In the genomic region with DNA sequence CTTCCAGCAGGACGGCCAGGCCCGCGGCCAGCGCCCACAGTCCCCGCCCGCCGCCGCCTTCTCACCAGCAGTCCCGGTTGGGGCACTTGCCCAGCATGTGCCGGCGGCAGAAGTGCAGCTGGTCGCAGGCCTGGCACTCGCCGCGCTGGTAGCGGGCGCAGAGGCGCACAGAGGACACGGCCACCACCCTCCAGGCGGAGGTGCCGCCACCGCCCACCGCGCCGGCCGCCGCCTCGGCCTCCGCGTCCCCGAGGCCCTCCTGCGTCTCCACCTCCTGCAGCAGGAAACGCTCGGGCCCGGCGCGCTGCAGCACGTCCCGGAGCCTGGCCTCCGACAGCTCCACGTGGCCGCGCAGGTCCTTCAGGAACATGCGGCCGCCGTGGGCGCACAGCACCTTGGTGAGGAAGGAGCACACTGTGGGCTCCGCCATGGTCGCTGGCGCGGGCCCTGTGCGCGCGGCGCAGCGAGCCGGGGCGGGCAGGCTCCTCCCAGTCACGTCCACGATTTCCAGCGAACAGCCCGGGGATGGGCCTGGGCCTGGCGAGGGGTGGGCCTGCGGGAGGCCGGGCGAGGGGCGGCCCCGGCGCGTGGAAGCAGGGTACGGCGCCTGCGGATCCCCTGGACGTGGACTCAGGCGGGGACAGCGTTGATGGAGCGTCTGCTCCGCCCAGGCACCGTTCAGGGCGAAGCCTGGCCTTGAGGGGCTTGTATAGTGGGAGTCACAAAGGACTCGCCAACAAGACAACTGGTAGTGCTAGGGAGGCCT, we compare ENCODE assay signal across 8 cellular contexts. TPM values are rescaled to one million over a fixed set of nuclear protein-coding genes. Genes with fewer than 3 reads are reported as not detected.
A peak's percentile ranks its signal among the peaks of the same experiment; 100 is the strongest.
DNase-seq lines count a peak whose midpoint lies in the region; ATAC-seq and TF ChIP-seq lines count a peak whose summit lies in the region.

Gene ZC3HAV1L (minus strand): TSS at position 455 of the 766 bp plus-strand sequence. CDS start 25 bp downstream, at position 430.

- WGBS in gastroesophageal sphincter (ENCODE audit: low coverage in 1 of 2), 2 donors: 0 to 2% methylated on average over 1 to 6 of the region's 81 CpGs
- WGBS in ovary, 3 donors: 0 to 1% (median 0%) methylated on average over 51 to 81 of the region's 81 CpGs
- WGBS in aorta, 2 donors: 1% methylated on average over 64 to 81 of the region's 81 CpGs

- TF ChIP-seq EP300 in gastroesophageal sphincter (IDR thresholded peaks at IDR 0.05) (no peak), ovary (IDR thresholded peaks at IDR 0.05) (no peak)

- peaks cover 49% of the 10 kb centered on the region for H3K79me2 ChIP-seq in PC-3 (ENCODE audit: low read length)

- peaks cover 25% of the 10 kb centered on the region for H3K4me1 ChIP-seq in PC-3 (ENCODE audit: insufficient read depth, low read length)
- peaks cover 0 to 21% (median 6%) of the 10 kb centered on the region in 3 donors for H3K4me1 ChIP-seq in gastroesophageal sphincter
- H3K4me1 ChIP-seq in ovary (ENCODE audit: insufficient read depth): peaks cover 2% of the 10 kb centered on the region
- no peaks in the 10 kb centered on the region for H3K4me1 ChIP-seq in aorta (ENCODE audit: control insufficient read depth in 1 of 2, insufficient read depth in 2 of 2, low read length in 2 of 2)

- CTCF ChIA-PET in PC-3 (lab: Charles Lee): no interaction called here

- no peaks in the 10 kb centered on the region; the same call in 1 of the 2 replicates for H3K9me2 ChIP-seq in PC-3 (replicated peaks; ENCODE audit: low read length)

- H2AFZ ChIP-seq in PC-3 (ENCODE audit: low read length): peak within 1 kb of the TSS; percentile 82

- H3F3A ChIP-seq in PC-3 (ENCODE audit: low read length, unreplicated experiment): no peaks in the 10 kb centered on the region

- H3K27ac ChIP-seq in PC-3 (ENCODE audit: low read length): peak within 1 kb of the TSS; percentile 78
- peak within 1 kb of the TSS in 3 of 4 donors; percentile 74 to 85 (median 79) for H3K27ac ChIP-seq in gastroesophageal sphincter
- peak within 1 kb of the TSS; percentile 67 to 83 for H3K27ac ChIP-seq in ovary
- no peak within 1 kb of the TSS for H3K27ac ChIP-seq in aorta (ENCODE audit: low read depth in 1 of 2, low read length in 2 of 2)

- H3K36me3 ChIP-seq in PC-3 (ENCODE audit: low read depth, low read length) (peaks cover 23% of the 10 kb centered on the region), gastroesophageal sphincter (peaks cover 0 to 20% of the 10 kb centered on the region in 2 donors), ovary (no peaks in the 10 kb centered on the region), aorta (ENCODE audit: control insufficient read depth in 1 of 2, insufficient read depth in 2 of 2, low read length in 1 of 2) (no peaks in the 10 kb centered on the region)

- no peaks in the 10 kb centered on the region for H3K27me3 ChIP-seq in PC-3 (ENCODE audit: low read length)
- H3K27me3 ChIP-seq in gastroesophageal sphincter: no peaks in the 10 kb centered on the region
- H3K27me3 ChIP-seq in ovary: no peaks in the 10 kb centered on the region
- no peaks in the 10 kb centered on the region for H3K27me3 ChIP-seq in aorta (ENCODE audit: control insufficient read depth in 1 of 2, insufficient read depth in 2 of 2, low read length in 1 of 2)

- TF ChIP-seq CTCF in GM20000 (IDR thresholded peaks at IDR 0.05; ENCODE audit: extremely low read depth, missing control alignments): no peak
- TF ChIP-seq CTCF in PC-3 (conservative IDR thresholded peaks at IDR 0.05; ENCODE audit: low read depth, low read length): no peak
- TF ChIP-seq CTCF in gastroesophageal sphincter (IDR thresholded peaks at IDR 0.05): no peak
- no peak for TF ChIP-seq CTCF in ovary (IDR thresholded peaks at IDR 0.05)

- peak; percentile 30 for DNase-seq in DMS153 treated with DMSO at 0.1 percent for 48 hours (lab: John Stamatoyannopoulos, UW; ENCODE audit: unreplicated experiment)
- peak; percentile 91 for DNase-seq in GM20000 (ENCODE audit: low spot score)
- peak; percentile 58 for DNase-seq in HPDE6-E6E7 (ENCODE audit: extremely low spot score)
- DNase-seq in PC-3: peak; percentile 67
- DNase-seq in activated gamma-delta T cell treated with Interleukin-2 at 50 U/mL for 16 hours: peak; percentile 23
- peak; percentile 64 to 85 (median 78) for DNase-seq in ovary
- peak; percentile 76 to 88 for DNase-seq in aorta

- no TSS peak for BruUV-seq in PC-3 (replicated peaks; lab: Mats Ljungman, UMichigan)

- no peaks in the 10 kb centered on the region for H3K9me3 ChIP-seq in PC-3 (ENCODE audit: low read length)
- H3K9me3 ChIP-seq in gastroesophageal sphincter: no peaks in the 10 kb centered on the region
- no peaks in the 10 kb centered on the region for H3K9me3 ChIP-seq in ovary
- no peaks in the 10 kb centered on the region for H3K9me3 ChIP-seq in aorta (ENCODE audit: control insufficient read depth, low read length)

- H3K4me3 ChIP-seq in PC-3 (ENCODE audit: low read length) (peak within 1 kb of the TSS; percentile 94), gastroesophageal sphincter (peak within 1 kb of the TSS; percentile 71 to 92), ovary (peak within 1 kb of the TSS; percentile 76), aorta (ENCODE audit: low read length in 2 of 2) (peak within 1 kb of the TSS; percentile 53 to 57)

- POLR2A ChIA-PET in PC-3 (lab: Charles Lee; ENCODE audit: unreplicated experiment): interaction anchor here (0.7 kb wide), 1 partner anchor 79 kb away, joined by 4 read pairs; no protein-coding TSS in a partner anchor

- H4K20me1 ChIP-seq in PC-3 (ENCODE audit: low read length): peaks cover 13% of the 10 kb centered on the region

- peak within 1 kb of the TSS; percentile 98 for H3K4me2 ChIP-seq in PC-3 (ENCODE audit: low read length)

- H3K9ac ChIP-seq in PC-3 (ENCODE audit: low read length): peak within 1 kb of the TSS; percentile 98

- TF ChIP-seq POLR2A in gastroesophageal sphincter (IDR thresholded peaks at IDR 0.05) (no peak), ovary (IDR thresholded peaks at IDR 0.05) (no peak)

- intact Hi-C loops in PC-3 (cut with micrococcal nuclease) (loop anchor here (5.0 kb wide), 1 partner anchor 143 kb away; no protein-coding TSS in a partner anchor), ovary (cut with DNase I) (loop anchor here in 1 of 4 donors (5.0 kb wide), 1 partner anchor 148 kb away; no protein-coding TSS in a partner anchor), aorta (cut with DNase I) (no loop called here)

- ATAC-seq in PC-3: peak; percentile 86
- peak; percentile 88 for ATAC-seq in gastroesophageal sphincter
- ATAC-seq in aorta (ENCODE audit: low FRiP score): peak; percentile 92

RNA-seq across cellular contexts. Expression of gene ZC3HAV1L, which starts in this region (rescaled TPM):
- total RNA-seq in PC-3 (2014; rRNA removed) (8.2 and 8.7 TPM in 2 replicates), gastroesophageal sphincter (10 to 100 TPM in 2 of 4 donors, 1 to 10 TPM in 2; 7.3 to 12.4 (median 10.2) TPM), ovary (10 to 100 TPM; 21.3 to 46.4 (median 25.2) TPM), aorta (10 to 100 TPM in 1 of 2 donors, 1 to 10 TPM in 1; 6.9 to 17.5 TPM)
- polyA plus RNA-seq in ovary (1 to 10 TPM; 2.6 to 7.0 TPM), aorta (1 to 10 TPM in 1 of 2 donors, under 1 TPM in 1; 0.51 to 1.1 TPM)

Comparison
In these comparisons a context has a peak if more than half of its experiments do, and no peak if none do; other contexts are left out.
1. DNase-seq: peak in every context shown above with its lines; median percentile 91 in GM20000; 82 in aorta; 78 in ovary; 67 in PC-3; 58 in HPDE6-E6E7; 30 in DMS153 treated with DMSO at 0.1 percent for 48 hours; 23 in activated gamma-delta T cell treated with Interleukin-2 at 50 U/mL for 16 hours.
2. H3K27ac ChIP-seq: peak in PC-3 (single experiment), gastroesophageal sphincter (3 of 4) and ovary (2 of 2); none in aorta (0 of 2).
3. Peak in every context shown above with its lines, with median percentiles within 50 percentile points of each other: ATAC-seq and H3K4me3 ChIP-seq.